ENCODE assay signal across 8 cellular contexts in genomic region chr9:127779136-127779981, GRCh38. TPM values are rescaled to one million over a fixed set of nuclear protein-coding genes. Genes with fewer than 3 reads are reported as not detected.
DNase-seq lines count a peak whose midpoint lies in the region; ATAC-seq and TF ChIP-seq lines count a peak whose summit lies in the region.

No MANE protein-coding gene starts in this region.

- no peaks in the 10 kb centered on the region for H3K27me3 ChIP-seq in heart right ventricle

- intact Hi-C loops in heart right ventricle (cut with DNase I): no loop called here

- no peaks in the 10 kb centered on the region for H3K27me3 Mint-ChIP-seq in stimulated activated naive CD8-positive, alpha-beta T cell treated with anti-CD3 and anti-CD28 coated beads, Interleukin-15, Interleukin-2, amounts not matched to agents 100 ng/mL and 50 ng/mL, for 24 hours

- H3K36me3 Mint-ChIP-seq in stimulated activated naive CD8-positive, alpha-beta T cell treated with anti-CD3 and anti-CD28 coated beads, Interleukin-15, Interleukin-2, amounts not matched to agents 100 ng/mL and 50 ng/mL, for 24 hours (ENCODE audit: low read depth): peaks cover 7% of the 10 kb centered on the region

- peaks cover 3 to 76% (median 38%) of the 10 kb centered on the region in 9 donors for H3K4me1 ChIP-seq in heart right ventricle

- no peaks in the 10 kb centered on the region for H3K9me3 Mint-ChIP-seq in stimulated activated naive CD8-positive, alpha-beta T cell treated with anti-CD3 and anti-CD28 coated beads, Interleukin-15, Interleukin-2, amounts not matched to agents 100 ng/mL and 50 ng/mL, for 24 hours

- peaks cover 78% of the 10 kb centered on the region for H3K4me1 Mint-ChIP-seq in stimulated activated naive CD8-positive, alpha-beta T cell treated with anti-CD3 and anti-CD28 coated beads, Interleukin-15, Interleukin-2, amounts not matched to agents 100 ng/mL and 50 ng/mL, for 24 hours (ENCODE audit: low read depth)

- 65 to 68% methylated on average over 17 of the region's 17 CpGs for WGBS in heart right ventricle, 2 donors

- DNase-seq in NK-92 treated with Interleukin-12 subunit alpha and Interleukin-12 subunit beta, amount 100 ng/mL, for 24 hours (lab: John Stamatoyannopoulos, UW): peak; percentile 63
- DNase-seq in NK-92 (lab: John Stamatoyannopoulos, UW; ENCODE audit: unreplicated experiment): no peak
- DNase-seq in activated CD4-positive, alpha-beta T cell treated with anti-CD3 and anti-CD28 coated beads, Interleukin-2, amount 50 U/mL, for 48 hours: peak; percentile 62 to 74
- no peak for DNase-seq in heart right ventricle
- DNase-seq in foreskin fibroblast: no peak

- peak overlapping the region; percentile 98 for H3K4me3 Mint-ChIP-seq in stimulated activated naive CD8-positive, alpha-beta T cell treated with anti-CD3 and anti-CD28 coated beads, Interleukin-15, Interleukin-2, amounts not matched to agents 100 ng/mL and 50 ng/mL, for 24 hours

- H3K27ac ChIP-seq in heart right ventricle: peak overlapping the region; percentile 50 to 98 (median 78)

- H3K27ac Mint-ChIP-seq in stimulated activated naive CD8-positive, alpha-beta T cell treated with anti-CD3 and anti-CD28 coated beads, Interleukin-15, Interleukin-2, amounts not matched to agents 100 ng/mL and 50 ng/mL, for 24 hours: peak overlapping the region; percentile 99

- ATAC-seq in HG03354 (IDR thresholded peaks at IDR 0.05; ENCODE audit: poor library complexity, severe bottlenecking, unreplicated experiment) (peak; percentile 46), heart right ventricle (peak in 6 of 8 donors; percentile 10 to 34 (median 20)), HG03097 (IDR thresholded peaks at IDR 0.05; ENCODE audit: low FRiP score, unreplicated experiment) (no peak)

- no peak for TF ChIP-seq CTCF in heart right ventricle (IDR thresholded peaks at IDR 0.05)
- TF ChIP-seq CTCF in foreskin fibroblast (IDR thresholded peaks at IDR 0.05; ENCODE audit: low read depth, low read length): no peak

- H3K36me3 ChIP-seq in heart right ventricle: peaks cover 0 to 3% (median 0%) of the 10 kb centered on the region in 9 donors

- H3K4me3 ChIP-seq in heart right ventricle: peak overlapping the region in 5 of 10 donors; percentile 28 to 57 (median 48)
- no peak overlapping the region for H3K4me3 ChIP-seq in foreskin fibroblast (ENCODE audit: low read depth in 1 of 2, low read length in 2 of 2)

- no peaks in the 10 kb centered on the region for H3K9me3 ChIP-seq in heart right ventricle

RNA-seq across cellular contexts. Expression of gene SH2D3C, which starts 0.9 kb away (rescaled TPM):
- total RNA-seq in heart right ventricle: 10 to 100 TPM; 10.9 to 26.0 (median 17.7) TPM
- polyA plus RNA-seq in heart right ventricle: 10 to 100 TPM; 30.1 to 36.7 TPM

RNA-seq across cellular contexts. Expression of gene CDK9, which starts 6.5 kb away (rescaled TPM):
- 10 to 100 TPM; 30.9 to 59.0 (median 44.1) TPM for total RNA-seq in heart right ventricle
- 10 to 100 TPM; 32.5 to 47.7 TPM for polyA plus RNA-seq in heart right ventricle

RNA-seq across cellular contexts. Expression of gene FPGS, which starts 23.3 kb away (rescaled TPM):
- 10 to 100 TPM; 40.2 to 58.5 (median 46.5) TPM for total RNA-seq in heart right ventricle
- 10 to 100 TPM; 40.7 to 45.5 TPM for polyA plus RNA-seq in heart right ventricle

RNA-seq across cellular contexts. Expression of gene TOR2A, which starts 44.3 kb away (rescaled TPM):
- total RNA-seq in heart right ventricle: 1 to 10 TPM; 1.5 to 6.3 (median 2.2) TPM
- polyA plus RNA-seq in heart right ventricle: 1 to 10 TPM; 6.9 to 7.6 TPM

Comparison
In these comparisons a context has a peak if more than half of its experiments do, and no peak if none do; other contexts are left out.
1. DNase-seq: peak in NK-92 treated with Interleukin-12 subunit alpha and Interleukin-12 subunit beta, amount 100 ng/mL, for 24 hours (single experiment) and activated CD4-positive, alpha-beta T cell treated with anti-CD3 and anti-CD28 coated beads, Interleukin-2, amount 50 U/mL, for 48 hours (2 of 2); none in NK-92 (single experiment), heart right ventricle (0 of 2) and foreskin fibroblast (0 of 2).